In the genomic region with DNA sequence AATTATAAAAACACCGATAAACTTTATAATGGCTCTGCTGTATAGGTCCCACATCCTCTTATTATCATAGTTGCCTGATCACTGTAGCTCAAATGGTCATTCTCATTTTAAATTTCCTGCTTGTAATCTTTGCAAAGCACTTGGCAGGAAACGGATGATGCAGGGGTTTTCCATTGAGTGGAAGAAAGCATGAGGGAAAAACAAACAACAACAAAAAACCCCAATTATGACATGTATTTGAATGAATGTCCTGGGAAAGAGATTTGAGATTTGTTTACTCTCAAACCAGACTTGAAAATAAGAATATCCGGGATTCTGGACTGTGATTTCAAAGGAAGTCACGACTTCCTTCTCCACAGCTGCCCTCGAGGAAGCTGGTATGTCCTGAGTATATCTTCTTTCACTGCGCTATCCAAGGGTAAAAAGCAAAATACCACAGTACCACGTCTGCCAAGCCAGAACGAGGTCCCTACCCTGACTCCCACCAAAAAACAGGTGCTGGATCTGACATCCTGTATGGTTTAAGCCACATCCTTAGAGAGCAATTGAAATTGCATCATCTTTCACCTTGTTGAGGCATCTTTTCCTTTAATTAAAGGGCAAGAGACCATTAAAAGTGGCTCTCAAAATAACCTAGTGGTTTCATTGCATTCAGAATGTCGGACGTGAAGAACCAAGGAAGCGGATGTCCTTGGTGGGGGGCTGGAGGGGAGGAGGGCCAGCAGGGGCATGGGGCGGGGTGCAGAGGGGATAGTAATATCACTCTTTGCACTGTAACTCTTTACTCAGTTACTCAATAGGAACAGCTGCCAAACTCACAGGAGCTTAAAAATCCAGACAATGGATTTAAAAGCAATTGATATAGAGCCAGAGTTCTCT, we compare ENCODE assay signal across 8 cellular contexts. TPM values are rescaled to one million over a fixed set of nuclear protein-coding genes. Genes with fewer than 3 reads are reported as not detected.
DNase-seq lines count a peak whose midpoint lies in the region; ATAC-seq and TF ChIP-seq lines count a peak whose summit lies in the region.

No MANE protein-coding gene starts in this region.

- H3K27ac ChIP-seq in body of pancreas (peak overlapping the region; percentile 13 to 75 (median 52)), transverse colon (peak overlapping the region; percentile 55 to 80 (median 63))

- H3K4me1 ChIP-seq in body of pancreas: peaks cover 9% of the 10 kb centered on the region
- H3K4me1 ChIP-seq in transverse colon: peaks cover 0 to 7% (median 0%) of the 10 kb centered on the region in 4 donors

- in situ Hi-C loops in transverse colon (cut with MboI; ENCODE audit: low pct_ligation_motif_present in 1 of 4, low pct_unique_long_range_greater_than_20kb in 1 of 4, low sequenced_read_pairs in 3 of 4): no loop called here

- 21 to 22% methylated on average over 12 of the region's 12 CpGs for WGBS in body of pancreas, 2 donors
- 18 to 31% methylated on average over 9 to 12 of the region's 12 CpGs for WGBS in transverse colon (ENCODE audit: low coverage in 1 of 2), 2 donors

- H3K9me3 ChIP-seq in body of pancreas: peaks cover 0 to 8% (median 0%) of the 10 kb centered on the region in 3 donors
- peaks cover 4 to 7% of the 10 kb centered on the region in 2 donors for H3K9me3 ChIP-seq in transverse colon

- no peak overlapping the region for H3K4me3 ChIP-seq in body of pancreas
- peak overlapping the region in 3 of 4 donors; percentile 19 to 35 (median 20) for H3K4me3 ChIP-seq in transverse colon

- intact Hi-C loops in body of pancreas (cut with DNase I) (no loop called here), transverse colon (cut with DNase I; ENCODE audit: low total_unique reads) (no loop called here)

- no peaks in the 10 kb centered on the region for H3K36me3 ChIP-seq in body of pancreas (replicated peaks in 1 of 2; ENCODE audit: insufficient read depth in 1 of 2, low read depth in 2 of 2)
- H3K36me3 ChIP-seq in transverse colon: no peaks in the 10 kb centered on the region

- H3K27me3 ChIP-seq in body of pancreas (no peaks in the 10 kb centered on the region), transverse colon (no peaks in the 10 kb centered on the region)

- ATAC-seq in body of pancreas: peak; percentile 62
- peak; percentile 73 for ATAC-seq in left lobe of liver

- no peak for TF ChIP-seq EP300 in transverse colon (IDR thresholded peaks at IDR 0.05; ENCODE audit: low read depth)

- peak; percentile 25 to 59 for DNase-seq in SHP77 (lab: John Stamatoyannopoulos, UW)
- DNase-seq in SHP77 treated with DMSO at 0.1 percent for 48 hours (lab: John Stamatoyannopoulos, UW): no peak
- DNase-seq in NCI-H748 treated with DMSO at 0.1 percent for 48 hours (lab: John Stamatoyannopoulos, UW): peak; percentile 0
- DNase-seq in body of pancreas: no peak
- DNase-seq in left lobe of liver (ENCODE audit: low spot score): no peak
- DNase-seq in transverse colon: no peak
- no peak for DNase-seq in pons (ENCODE audit: low spot score)
- DNase-seq in NCI-H1105 (lab: John Stamatoyannopoulos, UW): no peak

- TF ChIP-seq POLR2A in body of pancreas (IDR thresholded peaks at IDR 0.05): no peak
- TF ChIP-seq POLR2A in transverse colon (IDR thresholded peaks at IDR 0.05): no peak

- no peak for TF ChIP-seq CTCF in body of pancreas (IDR thresholded peaks at IDR 0.05)
- TF ChIP-seq CTCF in transverse colon (IDR thresholded peaks at IDR 0.05): no peak

RNA-seq across cellular contexts. Expression of a gene that starts 13.5 kb away (rescaled TPM):
- 1 to 10 TPM; 2.9 to 6.6 TPM for total RNA-seq in body of pancreas
- total RNA-seq in left lobe of liver: 2.5 TPM
- 1 to 10 TPM in 3 of 4 donors, not detected in 1; 2.2 to 4.0 (median 2.5) TPM for total RNA-seq in transverse colon

RNA-seq across cellular contexts. Expression of a gene that starts 16.7 kb away (rescaled TPM):
- 10 to 100 TPM; 25.2 to 29.0 TPM for total RNA-seq in body of pancreas
- 73.8 TPM for total RNA-seq in left lobe of liver
- total RNA-seq in transverse colon: 10 to 100 TPM; 14.7 to 83.0 (median 40.0) TPM

Comparison
In these comparisons a context has a peak if more than half of its experiments do, and no peak if none do; other contexts are left out.
1. DNase-seq: peak in SHP77 (2 of 2) and NCI-H748 treated with DMSO at 0.1 percent for 48 hours (single experiment); none in SHP77 treated with DMSO at 0.1 percent for 48 hours (single experiment), body of pancreas (0 of 4), left lobe of liver (single experiment), transverse colon (single experiment), pons (single experiment) and NCI-H1105 (single experiment).
2. H3K4me3 ChIP-seq: peak in transverse colon (3 of 4); none in body of pancreas (0 of 2).